13 cellular contexts compared by ENCODE assay signal in genomic region chr13:113179374-113180230, GRCh38. TPM values are rescaled to one million over a fixed set of nuclear protein-coding genes. Genes with fewer than 3 reads are reported as not detected.
DNase-seq lines count a peak whose midpoint lies in the region; ATAC-seq and TF ChIP-seq lines count a peak whose summit lies in the region.
"Had no signal": no experiment of that assay in that cellular context is flagged by ENCODE, and none has a peak within 500 bp of the region (broad histone marks: within the 10 kb centered on the region; RNA-seq: fewer than 3 reads in every experiment).

No MANE protein-coding gene starts in this region.

- peaks cover 56 to 63% of the 10 kb centered on the region in 2 donors for H3K36me3 Mint-ChIP-seq in CD4-positive, alpha-beta memory T cell

- H3K27me3 Mint-ChIP-seq in CD4-positive, alpha-beta memory T cell, result no peaks in the 10 kb centered on the region

- peak in 4 of 5 donors; percentile 53 to 69 (median 68) for DNase-seq in CD4-positive, alpha-beta memory T cell
- DNase-seq in central memory CD4-positive, alpha-beta T cell, result peak; percentile 40
- DNase-seq in left kidney (ENCODE audit: low read depth, low spot score), result peak; percentile 29
- DNase-seq in activated CD4-positive, CD25-positive, alpha-beta regulatory T cell treated with anti-CD3 and anti-CD28 coated beads, Interleukin-2, amount 50 U/mL, for 72 hours, result no peak
- DNase-seq in GM20000 (ENCODE audit: low spot score), result no peak
- DNase-seq in foreskin keratinocyte, result no peak
- DNase-seq: cerebellar nuclear complex, KBM-7, kidney, NCI-H187 treated with DMSO at 0.1 percent for 48 hours, nucleus accumbens had no signal

- intact Hi-C loops in CD4-positive, alpha-beta memory T cell (cut with micrococcal nuclease), result no loop called here

- CTCF ChIA-PET in CD4-positive, alpha-beta memory T cell (lab: Charles Lee; ENCODE audit: partially characterized antibody), result interaction anchor here (1.1 kb wide), 1 partner anchor 24 kb away, joined by 5 read pairs; no protein-coding TSS in a partner anchor

- peak overlapping the region; percentile 12 for H3K27ac ChIP-seq in CD4-positive, alpha-beta memory T cell (ENCODE audit: low read depth, low read length)
- no peak overlapping the region for H3K27ac ChIP-seq in HUES6 (ENCODE audit: low read depth, low read length)
- H3K27ac ChIP-seq in foreskin keratinocyte, result no peak overlapping the region

- H3K9me3 Mint-ChIP-seq in CD4-positive, alpha-beta memory T cell, result peaks cover 0 to 5% (median 0%) of the 10 kb centered on the region in 8 donors

- H3K4me3 ChIP-seq in CD4-positive, alpha-beta memory T cell (ENCODE audit: low read length in 2 of 2), result no peak overlapping the region
- H3K4me3 ChIP-seq in HUES6 (ENCODE audit: low read depth, low read length), result no peak overlapping the region

- ATAC-seq in GM18502 (IDR thresholded peaks at IDR 0.05; ENCODE audit: poor library complexity, unreplicated experiment), result no peak
- ATAC-seq in foreskin keratinocyte, result no peak

- peak overlapping the region in 6 of 8 donors; percentile 43 to 83 (median 64) for H3K4me3 Mint-ChIP-seq in CD4-positive, alpha-beta memory T cell

- peak overlapping the region; percentile 87 to 99 (median 95) for H3K27ac Mint-ChIP-seq in CD4-positive, alpha-beta memory T cell

- TF ChIP-seq CTCF in GM20000 (IDR thresholded peaks at IDR 0.05; ENCODE audit: extremely low read depth, missing control alignments) (no peak), foreskin keratinocyte (conservative IDR thresholded peaks at IDR 0.05) (no peak)

- H3K36me3 ChIP-seq in CD4-positive, alpha-beta memory T cell (ENCODE audit: insufficient read depth, low read length), result peaks cover 51% of the 10 kb centered on the region
- peaks cover 90% of the 10 kb centered on the region for H3K36me3 ChIP-seq in HUES6 (ENCODE audit: control insufficient read depth, insufficient read depth, low read length)

- H3K4me1 Mint-ChIP-seq in CD4-positive, alpha-beta memory T cell, result peaks cover 27 to 85% (median 49%) of the 10 kb centered on the region in 4 donors

- peaks cover 80% of the 10 kb centered on the region for H3K4me1 ChIP-seq in CD4-positive, alpha-beta memory T cell (ENCODE audit: insufficient read depth, low read length)
- H3K4me1 ChIP-seq in HUES6 (ENCODE audit: control insufficient read depth, insufficient read depth, low read length) (peaks cover 4% of the 10 kb centered on the region; the same call in 1 of the 2 replicates), foreskin keratinocyte (no peaks in the 10 kb centered on the region)

- POLR2A ChIA-PET in CD4-positive, alpha-beta memory T cell (lab: Charles Lee; ENCODE audit: partially characterized antibody), result interaction anchor here (0.8 to 3.6 kb wide), 3 partner anchors 23 to 30 kb away, joined by 3 to 20 read pairs (median 3); partner anchors contain the start of genes CUL4A and PCID2

- no peaks in the 10 kb centered on the region for H3K9me3 ChIP-seq in CD4-positive, alpha-beta memory T cell (ENCODE audit: control insufficient read depth in 1 of 2, low read length in 2 of 2)
- no peaks in the 10 kb centered on the region for H3K9me3 ChIP-seq in HUES6 (ENCODE audit: control insufficient read depth, insufficient read depth, low read depth, low read length)

- no peaks in the 10 kb centered on the region for H3K27me3 ChIP-seq in CD4-positive, alpha-beta memory T cell (ENCODE audit: insufficient read depth, low read length)
- H3K27me3 ChIP-seq in HUES6 (ENCODE audit: control insufficient read depth, insufficient read depth, low read length) (no peaks in the 10 kb centered on the region), foreskin keratinocyte (no peaks in the 10 kb centered on the region)

- peak overlapping the region; percentile 17 for H3K9ac ChIP-seq in HUES6 (ENCODE audit: low read length)

RNA-seq across cellular contexts. Expression of gene PROZ, which starts 21.2 kb away (rescaled TPM):
- not detected for total RNA-seq in CD4-positive, alpha-beta memory T cell
- polyA plus RNA-seq in CD4-positive, alpha-beta memory T cell, result under 1 TPM in 1 of 2 donors, not detected in 1; 0.32 TPM
- total RNA-seq in foreskin keratinocyte, result not detected in 2 replicates
- not detected in 2 replicates for polyA plus RNA-seq in foreskin keratinocyte
- total RNA-seq: kidney had no signal

RNA-seq across cellular contexts. Expression of gene PCID2, which starts 28.9 kb away (rescaled TPM):
- total RNA-seq in CD4-positive, alpha-beta memory T cell, result 10 to 100 TPM; 78.2 to 79.8 TPM
- 100 to 1,000 TPM in 1 of 2 donors, 10 to 100 TPM in 1; 84.8 to 100 TPM for polyA plus RNA-seq in CD4-positive, alpha-beta memory T cell
- total RNA-seq in foreskin keratinocyte, result 40.4 and 41.7 TPM in 2 replicates
- polyA plus RNA-seq in foreskin keratinocyte, result 29.1 and 32.9 TPM in 2 replicates

RNA-seq across cellular contexts. Expression of gene CUL4A, which starts 29.8 kb away (rescaled TPM):
- total RNA-seq in CD4-positive, alpha-beta memory T cell, result 10 to 100 TPM; 75.5 to 80.0 TPM
- 10 to 100 TPM; 59.8 to 72.8 TPM for polyA plus RNA-seq in CD4-positive, alpha-beta memory T cell
- 65.1 and 66.5 TPM in 2 replicates for total RNA-seq in foreskin keratinocyte
- 27.3 and 31.9 TPM in 2 replicates for polyA plus RNA-seq in foreskin keratinocyte

RNA-seq across cellular contexts. Expression of gene F10, which starts 57.0 kb away (rescaled TPM):
- not detected for total RNA-seq in CD4-positive, alpha-beta memory T cell
- not detected for polyA plus RNA-seq in CD4-positive, alpha-beta memory T cell
- total RNA-seq in foreskin keratinocyte, result not detected in 2 replicates
- polyA plus RNA-seq in foreskin keratinocyte, result not detected in 2 replicates

Comparison
In these comparisons a context has a peak if more than half of its experiments do, and no peak if none do; other contexts are left out.
1. DNase-seq: peak in CD4-positive, alpha-beta memory T cell (4 of 5), central memory CD4-positive, alpha-beta T cell (single experiment) and left kidney (single experiment); none in activated CD4-positive, CD25-positive, alpha-beta regulatory T cell treated with anti-CD3 and anti-CD28 coated beads, Interleukin-2, amount 50 U/mL, for 72 hours (single experiment), GM20000 (single experiment) and foreskin keratinocyte (0 of 2).